ENCODE assay signal across 9 cellular contexts in genomic region chr17:63646492-63646815, GRCh38. TPM values are rescaled to one million over a fixed set of nuclear protein-coding genes. Genes with fewer than 3 reads are reported as not detected.
A peak's percentile ranks its signal among the peaks of the same experiment; 100 is the strongest.
DNase-seq lines count a peak whose midpoint lies in the region; ATAC-seq and TF ChIP-seq lines count a peak whose summit lies in the region.
"Had no signal": no experiment of that assay in that cellular context is flagged by ENCODE, and none has a peak within 500 bp of the region (broad histone marks: within the 10 kb centered on the region; RNA-seq: fewer than 3 reads in every experiment).

No MANE protein-coding gene starts in this region.

- H3K27me3 Mint-ChIP-seq in activated naive CD8-positive, alpha-beta T cell: no peaks in the 10 kb centered on the region
- no peaks in the 10 kb centered on the region for H3K27me3 Mint-ChIP-seq in activated naive CD8-positive, alpha-beta T cell treated with anti-CD3 and anti-CD28 coated beads for 36 hours
- no peaks in the 10 kb centered on the region for H3K27me3 Mint-ChIP-seq in stimulated activated memory B cell treated with anti-CD40 and anti-IgM and Interleukin-4, amounts not matched to agents 10 μg/mL and 1 μg/mL and 100 μg/mL, for 72 hours
- H3K27me3 Mint-ChIP-seq: central memory CD8-positive, alpha-beta T cell had no signal

- no peak overlapping the region for H3K4me3 ChIP-seq in NB4 (ENCODE audit: low read depth, low read length)

- H3K9me3 Mint-ChIP-seq in activated naive CD8-positive, alpha-beta T cell (ENCODE audit: low read depth): no peaks in the 10 kb centered on the region
- H3K9me3 Mint-ChIP-seq in activated naive CD8-positive, alpha-beta T cell treated with anti-CD3 and anti-CD28 coated beads for 36 hours: no peaks in the 10 kb centered on the region
- H3K9me3 Mint-ChIP-seq in stimulated activated memory B cell treated with anti-CD40 and anti-IgM and Interleukin-4, amounts not matched to agents 10 μg/mL and 1 μg/mL and 100 μg/mL, for 72 hours: no peaks in the 10 kb centered on the region
- H3K9me3 Mint-ChIP-seq: central memory CD8-positive, alpha-beta T cell had no signal

- peak overlapping the region; percentile 28 for H3K27ac Mint-ChIP-seq in activated naive CD8-positive, alpha-beta T cell
- no peak overlapping the region for H3K27ac Mint-ChIP-seq in activated naive CD8-positive, alpha-beta T cell treated with anti-CD3 and anti-CD28 coated beads for 36 hours
- peak overlapping the region; percentile 42 for H3K27ac Mint-ChIP-seq in stimulated activated memory B cell treated with anti-CD40 and anti-IgM and Interleukin-4, amounts not matched to agents 10 μg/mL and 1 μg/mL and 100 μg/mL, for 72 hours

- TF ChIP-seq POLR2A in NB4 (IDR thresholded peaks at IDR 0.05; ENCODE audit: extremely low read depth, insufficient read length): no peak

- H3K4me1 Mint-ChIP-seq in activated naive CD8-positive, alpha-beta T cell (ENCODE audit: low read depth): peaks cover 10% of the 10 kb centered on the region
- H3K4me1 Mint-ChIP-seq in activated naive CD8-positive, alpha-beta T cell treated with anti-CD3 and anti-CD28 coated beads for 36 hours: peaks cover 17% of the 10 kb centered on the region
- H3K4me1 Mint-ChIP-seq in stimulated activated memory B cell treated with anti-CD40 and anti-IgM and Interleukin-4, amounts not matched to agents 10 μg/mL and 1 μg/mL and 100 μg/mL, for 72 hours: peaks cover 37% of the 10 kb centered on the region

- no peak for TF ChIP-seq CTCF in NB4 (IDR thresholded peaks at IDR 0.05; ENCODE audit: low read depth, low read length)

- no peak for DNase-seq in activated naive CD8-positive, alpha-beta T cell treated with anti-CD3 and anti-CD28 coated beads for 36 hours
- peak; percentile 71 for DNase-seq in NB4 (ENCODE audit: low read depth)
- no peak for DNase-seq in DMS 273 (lab: John Stamatoyannopoulos, UW; ENCODE audit: unreplicated experiment)
- no peak for DNase-seq in DMS79 treated with DMSO at 0.1 percent for 48 hours (lab: John Stamatoyannopoulos, UW)
- DNase-seq in activated naive CD4-positive, alpha-beta T cell treated with anti-CD3 and anti-CD28 coated beads, Interleukin-2, amount 50 U/mL, for 16 hours: no peak

- ATAC-seq in HG02759 (IDR thresholded peaks at IDR 0.05; ENCODE audit: unreplicated experiment): peak; percentile 80
- peak; percentile 93 for ATAC-seq in stimulated activated memory B cell treated with anti-CD40 and anti-IgM and Interleukin-4, amounts not matched to agents 10 μg/mL and 1 μg/mL and 100 μg/mL, for 72 hours

- H3K4me3 Mint-ChIP-seq in activated naive CD8-positive, alpha-beta T cell: no peak overlapping the region
- H3K4me3 Mint-ChIP-seq in activated naive CD8-positive, alpha-beta T cell treated with anti-CD3 and anti-CD28 coated beads for 36 hours: no peak overlapping the region
- H3K4me3 Mint-ChIP-seq in stimulated activated memory B cell treated with anti-CD40 and anti-IgM and Interleukin-4, amounts not matched to agents 10 μg/mL and 1 μg/mL and 100 μg/mL, for 72 hours: no peak overlapping the region
- H3K4me3 Mint-ChIP-seq: central memory CD8-positive, alpha-beta T cell had no signal

- peaks cover 14% of the 10 kb centered on the region for H3K36me3 Mint-ChIP-seq in activated naive CD8-positive, alpha-beta T cell
- peaks cover 13% of the 10 kb centered on the region for H3K36me3 Mint-ChIP-seq in activated naive CD8-positive, alpha-beta T cell treated with anti-CD3 and anti-CD28 coated beads for 36 hours
- H3K36me3 Mint-ChIP-seq in stimulated activated memory B cell treated with anti-CD40 and anti-IgM and Interleukin-4, amounts not matched to agents 10 μg/mL and 1 μg/mL and 100 μg/mL, for 72 hours: peaks cover 6% of the 10 kb centered on the region

RNA-seq across cellular contexts. Expression of gene MAP3K3, which starts 24.2 kb away (rescaled TPM):
- 10 to 100 TPM; 20.1 to 20.8 TPM for total RNA-seq in activated naive CD8-positive, alpha-beta T cell treated with anti-CD3 and anti-CD28 coated beads for 36 hours

RNA-seq across cellular contexts. Expression of gene TACO1, which starts 45.8 kb away (rescaled TPM):
- 10 to 100 TPM; 38.3 to 39.6 TPM for total RNA-seq in activated naive CD8-positive, alpha-beta T cell treated with anti-CD3 and anti-CD28 coated beads for 36 hours

RNA-seq across cellular contexts. Expression of gene LIMD2, which starts 53.5 kb away (rescaled TPM):
- total RNA-seq in activated naive CD8-positive, alpha-beta T cell treated with anti-CD3 and anti-CD28 coated beads for 36 hours: 100 to 1,000 TPM; 173 to 179 TPM
